8 cellular contexts compared by ENCODE assay signal in the genomic region with DNA sequence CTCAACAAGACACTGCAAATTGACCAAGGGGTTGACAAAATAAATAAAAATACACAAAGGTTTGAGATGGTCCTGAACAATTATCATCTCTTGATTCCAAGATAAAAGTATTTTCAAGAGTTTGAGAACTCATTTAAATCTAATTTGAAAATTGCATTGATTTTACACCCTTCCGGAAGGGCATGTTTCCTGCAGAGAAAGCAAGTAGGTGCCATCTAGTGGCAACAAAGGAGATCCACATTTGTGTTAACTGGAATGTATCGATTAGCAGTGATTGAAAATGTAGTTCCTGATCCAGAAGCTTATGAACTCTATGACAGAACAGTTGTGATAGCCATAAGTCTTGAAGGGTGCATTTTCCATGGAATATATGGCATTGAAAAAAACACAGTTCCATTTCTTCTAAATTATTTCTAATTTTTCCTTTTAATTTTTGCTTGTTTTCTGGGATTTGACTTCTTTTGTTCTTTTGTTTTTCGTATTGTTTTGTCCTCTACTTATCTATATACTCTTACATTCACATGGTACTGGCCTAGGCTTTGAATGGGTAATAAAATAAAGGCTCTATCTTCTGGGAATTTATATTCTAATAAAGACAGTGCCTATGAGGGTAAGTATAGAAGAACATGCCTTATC.
DNase-seq lines count a peak whose midpoint lies in the region; ATAC-seq and TF ChIP-seq lines count a peak whose summit lies in the region.

No MANE protein-coding gene starts in this region.

- no peaks in the 10 kb centered on the region for H3K27me3 Mint-ChIP-seq in activated CD4-positive, alpha-beta T cell treated with anti-CD3 and anti-CD28 coated beads for 36 hours
- H3K27me3 Mint-ChIP-seq in neural progenitor cell (ENCODE audit: insufficient read depth, low read depth), result no peaks in the 10 kb centered on the region

- H3K36me3 ChIP-seq in esophagus squamous epithelium (peaks cover 0 to 7% (median 0%) of the 10 kb centered on the region in 3 donors), neural progenitor cell (no peaks in the 10 kb centered on the region)

- no peaks in the 10 kb centered on the region for H3K9me3 Mint-ChIP-seq in activated CD4-positive, alpha-beta T cell treated with anti-CD3 and anti-CD28 coated beads for 36 hours (ENCODE audit: low read depth)
- H3K9me3 Mint-ChIP-seq in neural progenitor cell, result no peaks in the 10 kb centered on the region

- TF ChIP-seq CTCF in RWPE1 (conservative IDR thresholded peaks at IDR 0.05; ENCODE audit: low read depth) (peak; percentile 82), esophagus squamous epithelium (IDR thresholded peaks at IDR 0.05) (peak; percentile 60 to 76 (median 65)), neural progenitor cell (IDR thresholded peaks at IDR 0.05) (peak; percentile 89)

- peak; percentile 8 for DNase-seq in activated CD4-positive, alpha-beta T cell treated with anti-CD3 and anti-CD28 coated beads for 36 hours
- no peak for DNase-seq in activated CD4-positive, alpha-beta T cell treated with anti-CD3 and anti-CD28 coated beads for 48 hours
- DNase-seq in HPDE6-E6E7 (ENCODE audit: extremely low spot score) (peak; percentile 25), RWPE1 (ENCODE audit: low spot score) (peak; percentile 44), esophagus squamous epithelium (lab: John Stamatoyannopoulos, UW) (no peak), neural progenitor cell (ENCODE audit: low spot score) (peak; percentile 58)
- no peak for DNase-seq in activated CD4-positive, CD25-positive, alpha-beta regulatory T cell (lab: John Stamatoyannopoulos, UW)
- DNase-seq in stimulated activated CD4-positive, alpha-beta T cell treated with anti-CD3 and anti-CD28 coated beads, Interleukin-12 subunit alpha, Interleukin-12 subunit beta, amount 100 ng/mL, for 4 hours, result no peak

- H3K4me3 Mint-ChIP-seq in activated CD4-positive, alpha-beta T cell treated with anti-CD3 and anti-CD28 coated beads for 36 hours, result no peak overlapping the region
- no peak overlapping the region for H3K4me3 Mint-ChIP-seq in neural progenitor cell

- WGBS in esophagus squamous epithelium, 2 donors, result 23 to 27% methylated on average over 3 of the region's 3 CpGs

- TF ChIP-seq POLR2A in esophagus squamous epithelium (IDR thresholded peaks at IDR 0.05), result no peak

- CTCF ChIA-PET in activated CD4-positive, alpha-beta T cell treated with anti-CD3 and anti-CD28 coated beads for 36 hours (lab: Charles Lee), result interaction anchor here (0.7 to 10.0 kb wide), 27 partner anchors 9 to 613 kb away, joined by 3 to 184 read pairs (median 4); no protein-coding TSS in a partner anchor
- CTCF ChIA-PET in RWPE1 (lab: Yijun Ruan, JAX), result interaction anchor here (0.6 to 4.2 kb wide), 11 partner anchors 15 to 611 kb away, joined by 3 to 68 read pairs (median 4); no protein-coding TSS in a partner anchor

- H3F3A ChIP-seq in neural progenitor cell (ENCODE audit: low read depth), result no peaks in the 10 kb centered on the region

- ATAC-seq in activated CD4-positive, alpha-beta T cell treated with anti-CD3 and anti-CD28 coated beads for 36 hours, result peak; percentile 58

- H3K27ac ChIP-seq in RWPE1 (no peak overlapping the region), esophagus squamous epithelium (no peak overlapping the region), neural progenitor cell (no peak overlapping the region)

- H3K9me3 ChIP-seq in esophagus squamous epithelium (no peaks in the 10 kb centered on the region), neural progenitor cell (ENCODE audit: low read depth) (no peaks in the 10 kb centered on the region)

- H3K9ac ChIP-seq in neural progenitor cell, result no peak overlapping the region

- H3K4me1 ChIP-seq in esophagus squamous epithelium (peaks cover 0 to 8% (median 0%) of the 10 kb centered on the region in 3 donors), neural progenitor cell (no peaks in the 10 kb centered on the region)

- H3K4me3 ChIP-seq in esophagus squamous epithelium (no peak overlapping the region), neural progenitor cell (no peak overlapping the region)

- peak overlapping the region; percentile 26 for H2AFZ ChIP-seq in neural progenitor cell (replicated peaks)

- intact Hi-C loops in activated CD4-positive, alpha-beta T cell treated with anti-CD3 and anti-CD28 coated beads for 36 hours (cut with DNase I, micrococcal nuclease), result loop anchor here (1.0 to 10.0 kb wide), 6 partner anchors 184 to 340 kb away; partner anchors contain the start of gene VAMP4 (in 1 of the 2)
- intact Hi-C loops in esophagus squamous epithelium (cut with DNase I), result loop anchor here (5.0 to 10.0 kb wide), 2 partner anchors 183 to 350 kb away; no protein-coding TSS in a partner anchor

- H3K27me3 ChIP-seq in esophagus squamous epithelium, result no peaks in the 10 kb centered on the region
- no peaks in the 10 kb centered on the region for H3K27me3 ChIP-seq in neural progenitor cell

- H3K36me3 Mint-ChIP-seq in activated CD4-positive, alpha-beta T cell treated with anti-CD3 and anti-CD28 coated beads for 36 hours (ENCODE audit: low read depth), result no peaks in the 10 kb centered on the region
- no peaks in the 10 kb centered on the region for H3K36me3 Mint-ChIP-seq in neural progenitor cell

- no peaks in the 10 kb centered on the region for H4K20me1 ChIP-seq in neural progenitor cell (ENCODE audit: low read depth)

- no peak overlapping the region for H3K27ac Mint-ChIP-seq in activated CD4-positive, alpha-beta T cell treated with anti-CD3 and anti-CD28 coated beads for 36 hours
- no peak overlapping the region for H3K27ac Mint-ChIP-seq in neural progenitor cell

- H3K4me1 Mint-ChIP-seq in activated CD4-positive, alpha-beta T cell treated with anti-CD3 and anti-CD28 coated beads for 36 hours, result no peaks in the 10 kb centered on the region
- H3K4me1 Mint-ChIP-seq in neural progenitor cell, result peaks cover under 1% of the 10 kb centered on the region

- no peaks in the 10 kb centered on the region for H3K79me2 ChIP-seq in neural progenitor cell (ENCODE audit: low read depth)

- no peak overlapping the region for H3K4me2 ChIP-seq in neural progenitor cell

- POLR2A ChIA-PET in activated CD4-positive, alpha-beta T cell treated with anti-CD3 and anti-CD28 coated beads for 36 hours (lab: Charles Lee), result interaction anchor here (0.7 kb wide), 1 partner anchor 271 kb away, joined by 3 read pairs; no protein-coding TSS in a partner anchor
- POLR2A ChIA-PET in RWPE1 (lab: Yijun Ruan, JAX; ENCODE audit: low non-redundant PET), result no interaction called here

Comparison
In these comparisons a context has a peak if more than half of its experiments do, and no peak if none do; other contexts are left out.
1. DNase-seq: peak in activated CD4-positive, alpha-beta T cell treated with anti-CD3 and anti-CD28 coated beads for 36 hours (single experiment), HPDE6-E6E7 (single experiment), RWPE1 (single experiment) and neural progenitor cell (single experiment); none in activated CD4-positive, alpha-beta T cell treated with anti-CD3 and anti-CD28 coated beads for 48 hours (single experiment), esophagus squamous epithelium (single experiment), activated CD4-positive, CD25-positive, alpha-beta regulatory T cell (0 of 4) and stimulated activated CD4-positive, alpha-beta T cell treated with anti-CD3 and anti-CD28 coated beads, Interleukin-12 subunit alpha, Interleukin-12 subunit beta, amount 100 ng/mL, for 4 hours (single experiment).
2. Peak in every context shown above with its lines, with median percentiles within 50 percentile points of each other: CTCF ChIP-seq.